ENCODE assay signal across 8 cellular contexts in the genomic region with DNA sequence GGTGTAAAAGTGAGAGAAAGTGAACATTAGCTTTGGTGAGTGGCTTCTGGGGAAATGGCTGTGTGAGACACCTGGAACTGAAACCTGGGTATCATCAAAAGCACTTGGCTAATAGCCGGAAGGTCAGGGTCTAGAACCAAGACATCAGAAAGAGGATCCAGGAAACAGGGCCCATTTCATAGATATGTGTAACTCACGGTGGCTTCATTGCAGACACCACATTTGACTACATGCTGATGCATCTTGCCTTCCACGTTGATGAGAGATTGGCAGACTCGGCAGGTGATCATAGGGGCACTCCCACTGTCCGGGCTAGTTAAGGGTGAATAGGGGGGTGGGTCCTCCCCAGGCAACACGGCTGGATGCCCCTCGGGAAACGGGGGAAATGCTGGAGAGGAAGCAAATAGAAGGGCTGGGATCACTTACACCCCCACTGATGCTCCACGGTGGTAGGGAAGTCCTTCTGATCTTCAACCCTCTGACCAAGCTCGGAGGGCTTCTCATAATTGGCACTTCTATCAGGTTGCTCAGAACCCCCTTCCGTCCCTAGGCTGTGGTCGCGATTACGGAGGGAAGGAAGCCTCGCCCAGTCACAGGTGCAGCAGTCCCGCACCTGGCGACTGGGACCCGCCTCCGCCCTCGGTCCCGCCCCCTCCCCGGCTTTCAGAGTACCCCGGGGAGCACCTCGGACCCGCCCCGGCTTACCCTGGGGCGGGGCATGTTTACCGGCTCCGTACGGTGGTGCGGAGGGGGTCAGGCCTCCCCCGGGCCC. TPM values are rescaled to one million over a fixed set of nuclear protein-coding genes. Genes with fewer than 3 reads are reported as not detected.
DNase-seq lines count a peak whose midpoint lies in the region; ATAC-seq and TF ChIP-seq lines count a peak whose summit lies in the region.

No MANE protein-coding gene starts in this region.

- DNase-seq in cardiac muscle cell (ENCODE audit: low read depth in 1 of 2, low spot score in 1 of 2) (no peak), cardiac septum (ENCODE audit: low spot score) (no peak), testis (no peak), posterior vena cava (ENCODE audit: low spot score) (no peak)
- no peak for DNase-seq in Jurkat, Clone E6-1 (ENCODE audit: low read depth, low spot score)

- intact Hi-C loops in cardiac septum (cut with DNase I): loop anchor here (5.0 to 10.0 kb wide), 3 partner anchors 118 to 224 kb away; a partner anchor contains a TSS
- intact Hi-C loops in testis (cut with DNase I; ENCODE audit: low total_unique reads): no loop called here
- intact Hi-C loops in posterior vena cava (cut with DNase I): loop anchor here (2.0 to 10.0 kb wide), 2 partner anchors 154 to 228 kb away; a partner anchor contains a TSS

- no peaks in the 10 kb centered on the region for H3K27me3 ChIP-seq in cardiac muscle cell
- H3K27me3 ChIP-seq in ectodermal cell (ENCODE audit: control insufficient read depth, insufficient read depth, low read length, poor library complexity, severe bottlenecking): no peaks in the 10 kb centered on the region
- H3K27me3 ChIP-seq in mucosa of rectum (ENCODE audit: control insufficient read depth in 2 of 2, insufficient read depth in 2 of 2, low read length in 2 of 2): no peaks in the 10 kb centered on the region
- no peaks in the 10 kb centered on the region for H3K27me3 ChIP-seq in testis

- peaks cover 10% of the 10 kb centered on the region for H3K4me1 ChIP-seq in cardiac muscle cell (ENCODE audit: low read depth)
- H3K4me1 ChIP-seq in ectodermal cell (ENCODE audit: control insufficient read depth, insufficient read depth, low read length): peaks cover 18% of the 10 kb centered on the region
- peaks cover 22 to 26% of the 10 kb centered on the region in 2 donors for H3K4me1 ChIP-seq in mucosa of rectum (ENCODE audit: control insufficient read depth in 2 of 2, insufficient read depth in 2 of 2, low read length in 2 of 2)
- peaks cover 15% of the 10 kb centered on the region for H3K4me1 ChIP-seq in testis

- H3K9me3 ChIP-seq in cardiac muscle cell (ENCODE audit: low read depth) (no peaks in the 10 kb centered on the region), ectodermal cell (ENCODE audit: control insufficient read depth, low read length) (no peaks in the 10 kb centered on the region), mucosa of rectum (ENCODE audit: control insufficient read depth in 2 of 2, low read length in 2 of 2) (no peaks in the 10 kb centered on the region), testis (no peaks in the 10 kb centered on the region)

- TF ChIP-seq POLR2A in testis (IDR thresholded peaks at IDR 0.05): no peak

- H3K4me3 ChIP-seq in cardiac muscle cell (peak overlapping the region; percentile 92), ectodermal cell (ENCODE audit: insufficient read depth, low read depth, low read length) (peak overlapping the region; percentile 89), mucosa of rectum (ENCODE audit: low read length in 2 of 2) (peak overlapping the region; percentile 84 to 91), testis (peak overlapping the region; percentile 97 to 99)
- peak overlapping the region; percentile 90 for H3K4me3 ChIP-seq in Jurkat, Clone E6-1 (ENCODE audit: low read length)

- peaks cover 20% of the 10 kb centered on the region for H3K36me3 ChIP-seq in cardiac muscle cell
- H3K36me3 ChIP-seq in ectodermal cell (ENCODE audit: control insufficient read depth, insufficient read depth, low read length): peaks cover 21% of the 10 kb centered on the region
- peaks cover 26 to 34% of the 10 kb centered on the region in 2 donors for H3K36me3 ChIP-seq in mucosa of rectum (ENCODE audit: control insufficient read depth in 2 of 2, insufficient read depth in 2 of 2, low read length in 2 of 2)
- no peaks in the 10 kb centered on the region for H3K36me3 ChIP-seq in testis (ENCODE audit: low read depth, missing control alignments)

- peak overlapping the region; percentile 92 for H3K27ac ChIP-seq in cardiac muscle cell
- H3K27ac ChIP-seq in ectodermal cell (ENCODE audit: insufficient read depth, low read depth, low read length, poor library complexity, severe bottlenecking): peak overlapping the region; percentile 67
- H3K27ac ChIP-seq in mucosa of rectum (ENCODE audit: low read depth in 2 of 2, low read length in 2 of 2): peak overlapping the region; percentile 97 to 98
- H3K27ac ChIP-seq in testis: peak overlapping the region; percentile 96

- peak; percentile 0 to 2 for ATAC-seq in activated CD4-positive, CD25-positive, alpha-beta regulatory T cell treated with anti-CD3 and anti-CD28 coated beads, Interleukin-2, amount 50 U/mL, for 24 hours

- WGBS in ectodermal cell, 2 experiments: 9 to 10% methylated on average over 32 of the region's 32 CpGs
- WGBS in testis, 2 donors: 3 to 7% methylated on average over 22 to 32 of the region's 32 CpGs

- no peak for TF ChIP-seq CTCF in cardiac muscle cell (IDR thresholded peaks at IDR 0.05; ENCODE audit: low read depth, low read length)
- no peak for TF ChIP-seq CTCF in testis (IDR thresholded peaks at IDR 0.05)

- peak overlapping the region; percentile 76 to 94 for H3K9ac ChIP-seq in mucosa of rectum (ENCODE audit: low read depth in 1 of 2, low read length in 2 of 2)

RNA-seq across cellular contexts. Expression of a gene that starts 0.6 kb away (rescaled TPM):
- total RNA-seq in cardiac muscle cell: 17.6 and 23.1 TPM in 2 replicates
- polyA plus RNA-seq in cardiac muscle cell: 49.4 and 60.1 TPM in 2 replicates
- total RNA-seq in cardiac septum: 18.2 TPM
- polyA plus RNA-seq in Jurkat, Clone E6-1 (2012; ENCODE audit: insufficient read depth, insufficient read length): 39.4 TPM
- 48.1 TPM for polyA plus RNA-seq in ectodermal cell (2013, experiment 1 of 4)
- polyA plus RNA-seq in ectodermal cell (2013, experiment 2 of 4): 45.3 TPM
- polyA plus RNA-seq in ectodermal cell (2013, experiment 3 of 4): 45.1 TPM
- polyA plus RNA-seq in ectodermal cell (2013, experiment 4 of 4): 40.7 TPM
- total RNA-seq in testis: 10 to 100 TPM; 33.4 to 38.8 TPM
- polyA plus RNA-seq in testis (ENCODE audit: insufficient read depth, low read depth, low replicate concordance): 50.8 TPM
- total RNA-seq in posterior vena cava: 10 to 100 TPM; 25.3 to 27.5 TPM

RNA-seq across cellular contexts. Expression of a gene that starts 5.6 kb away (rescaled TPM):
- total RNA-seq in cardiac muscle cell: 111 and 358 TPM in 2 replicates
- polyA plus RNA-seq in cardiac muscle cell: 176 and 185 TPM in 2 replicates
- 66.0 TPM for total RNA-seq in cardiac septum
- 386 TPM for polyA plus RNA-seq in Jurkat, Clone E6-1 (2012; ENCODE audit: insufficient read depth, insufficient read length)
- 359 TPM for polyA plus RNA-seq in ectodermal cell (2013, experiment 1 of 4)
- 336 TPM for polyA plus RNA-seq in ectodermal cell (2013, experiment 2 of 4)
- polyA plus RNA-seq in ectodermal cell (2013, experiment 3 of 4): 281 TPM
- polyA plus RNA-seq in ectodermal cell (2013, experiment 4 of 4): 318 TPM
- 10 to 100 TPM; 56.7 to 76.2 TPM for total RNA-seq in testis
- polyA plus RNA-seq in testis (ENCODE audit: insufficient read depth, low read depth, low replicate concordance): 67.8 TPM
- 10 to 100 TPM; 74.3 to 96.2 TPM for total RNA-seq in posterior vena cava

RNA-seq across cellular contexts. Expression of a gene that starts 6.0 kb away (rescaled TPM):
- 47.9 and 82.0 TPM in 2 replicates for total RNA-seq in cardiac muscle cell
- polyA plus RNA-seq in cardiac muscle cell: 42.7 and 51.7 TPM in 2 replicates
- total RNA-seq in cardiac septum: 21.2 TPM
- 87.3 TPM for polyA plus RNA-seq in Jurkat, Clone E6-1 (2012; ENCODE audit: insufficient read depth, insufficient read length)
- polyA plus RNA-seq in ectodermal cell (2013, experiment 1 of 4): 51.8 TPM
- polyA plus RNA-seq in ectodermal cell (2013, experiment 2 of 4): 55.7 TPM
- polyA plus RNA-seq in ectodermal cell (2013, experiment 3 of 4): 31.8 TPM
- 37.8 TPM for polyA plus RNA-seq in ectodermal cell (2013, experiment 4 of 4)
- 10 to 100 TPM; 47.2 to 58.8 TPM for total RNA-seq in testis
- 19.9 TPM for polyA plus RNA-seq in testis (ENCODE audit: insufficient read depth, low read depth, low replicate concordance)
- total RNA-seq in posterior vena cava: 10 to 100 TPM; 24.4 to 28.7 TPM

RNA-seq across cellular contexts. Expression of a gene that starts 8.6 kb away (rescaled TPM):
- total RNA-seq in cardiac muscle cell (15.6 and 20.7 TPM in 2 replicates), cardiac septum (17.4 TPM), testis (10 to 100 TPM; 13.6 to 21.8 TPM), posterior vena cava (10 to 100 TPM; 17.1 to 34.1 TPM)
- polyA plus RNA-seq in cardiac muscle cell (15.7 and 22.2 TPM in 2 replicates), testis (ENCODE audit: insufficient read depth, low read depth, low replicate concordance) (18.9 TPM)
- 223 TPM for polyA plus RNA-seq in Jurkat, Clone E6-1 (2012; ENCODE audit: insufficient read depth, insufficient read length)
- polyA plus RNA-seq in ectodermal cell (2013, experiment 1 of 4): 40.5 TPM
- polyA plus RNA-seq in ectodermal cell (2013, experiment 2 of 4): 37.2 TPM
- polyA plus RNA-seq in ectodermal cell (2013, experiment 3 of 4): 33.3 TPM
- 36.2 TPM for polyA plus RNA-seq in ectodermal cell (2013, experiment 4 of 4)

RNA-seq across cellular contexts. Expression of a gene that starts 24.7 kb away (rescaled TPM):
- 0.18 TPM in 1 of 2 replicates, not detected in the other for total RNA-seq in cardiac muscle cell
- polyA plus RNA-seq in cardiac muscle cell: 0.04 TPM in 1 of 2 replicates, not detected in the other
- total RNA-seq in cardiac septum: 0.35 TPM
- polyA plus RNA-seq in Jurkat, Clone E6-1 (2012; ENCODE audit: insufficient read depth, insufficient read length): not detected
- polyA plus RNA-seq in ectodermal cell (2013, experiment 1 of 4): 0.09 TPM
- polyA plus RNA-seq in ectodermal cell (2013, experiment 2 of 4): not detected
- not detected for polyA plus RNA-seq in ectodermal cell (2013, experiment 3 of 4)
- not detected for polyA plus RNA-seq in ectodermal cell (2013, experiment 4 of 4)
- 1 to 10 TPM; 1.2 to 1.6 TPM for total RNA-seq in testis
- polyA plus RNA-seq in testis (ENCODE audit: insufficient read depth, low read depth, low replicate concordance): 0.67 TPM
- total RNA-seq in posterior vena cava: 1 to 10 TPM in 1 of 2 donors, under 1 TPM in 1; 0.52 to 1.2 TPM
